1 cellular context compared by ENCODE assay signal in genomic region chr5:138129347-138129746, GRCh38.
A peak's percentile ranks its signal among the peaks of the same experiment; 100 is the strongest.
TF ChIP-seq lines count a peak whose summit lies in the region.

No MANE protein-coding gene starts in this region.

TF ChIP-seq in HEK293, 187 proteins besides CTCF, POLR2A, EP300 and RAD21 (continued from another document):
- TF ChIP-seq HOXD13 (CRISPR knock-in tag; IDR thresholded peaks at IDR 0.05; ENCODE audit: borderline replicate concordance) (no peak), ZNF121 (tag by site-specific recombination; IDR thresholded peaks at IDR 0.05) (no peak), ZNF623 (tag by site-specific recombination; IDR thresholded peaks at IDR 0.05) (no peak), ZNF155 (tag by site-specific recombination; IDR thresholded peaks at IDR 0.05) (no peak), YY1 (tag by site-specific recombination; IDR thresholded peaks at IDR 0.05) (no peak), ZBTB44 (tag by site-specific recombination; IDR thresholded peaks at IDR 0.05) (peak; percentile 31; the same call in 1 of the 2 replicates), TRIM28 (IDR thresholded peaks at IDR 0.05; ENCODE audit: borderline replicate concordance, low read length) (no peak), ZNF16 (tag by site-specific recombination; IDR thresholded peaks at IDR 0.05; ENCODE audit: low read depth) (no peak), HOXC10 (CRISPR knock-in tag; IDR thresholded peaks at IDR 0.05) (no peak), ZNF391 (tag by site-specific recombination; IDR thresholded peaks at IDR 0.05; ENCODE audit: borderline replicate concordance, low read depth) (no peak), ZSCAN5A (tag by site-specific recombination; IDR thresholded peaks at IDR 0.05) (no peak), ZNF10 (tag by site-specific recombination; IDR thresholded peaks at IDR 0.05) (peak; percentile 13; the same call in 1 of the 2 replicates), ZNF311 (tag by site-specific recombination; IDR thresholded peaks at IDR 0.05; ENCODE audit: borderline replicate concordance) (no peak), MEIS1 (CRISPR knock-in tag; IDR thresholded peaks at IDR 0.05; ENCODE audit: borderline replicate concordance) (no peak), WT1 (tag by site-specific recombination; IDR thresholded peaks at IDR 0.05) (peak; percentile 74), ZNF645 (tag by site-specific recombination; IDR thresholded peaks at IDR 0.05) (no peak), MYNN (tag by site-specific recombination; IDR thresholded peaks at IDR 0.05; ENCODE audit: borderline replicate concordance) (no peak), SP7 (tag by site-specific recombination; IDR thresholded peaks at IDR 0.05) (peak; percentile 99), ZNF529 (tag by site-specific recombination; IDR thresholded peaks at IDR 0.05; ENCODE audit: insufficient replicate concordance) (no peak), FEZF1 (tag by site-specific recombination; IDR thresholded peaks at IDR 0.05) (peak; percentile 77), SP2 (tag by site-specific recombination; IDR thresholded peaks at IDR 0.05) (no peak), SALL2 (tag by site-specific recombination; IDR thresholded peaks at IDR 0.05; ENCODE audit: borderline replicate concordance) (no peak), ZNF777 (tag by site-specific recombination; IDR thresholded peaks at IDR 0.05; ENCODE audit: borderline replicate concordance) (no peak), KLF16 (tag by site-specific recombination; IDR thresholded peaks at IDR 0.05) (no peak), ZNF223 (tag by site-specific recombination; IDR thresholded peaks at IDR 0.05) (no peak), ZNF394 (tag by site-specific recombination; IDR thresholded peaks at IDR 0.05; ENCODE audit: borderline replicate concordance) (no peak), ZNF488 (tag by site-specific recombination; IDR thresholded peaks at IDR 0.05) (no peak), ZNF221 (tag by site-specific recombination; IDR thresholded peaks at IDR 0.05; ENCODE audit: borderline replicate concordance) (no peak), ZNF174 (tag by site-specific recombination; IDR thresholded peaks at IDR 0.05) (no peak), ZNF561 (tag by site-specific recombination; IDR thresholded peaks at IDR 0.05; ENCODE audit: borderline replicate concordance) (no peak), ZBTB1 (tag by site-specific recombination; IDR thresholded peaks at IDR 0.05) (no peak)
